Comparison of ENCODE assay signal across 25 cellular contexts in the genomic region with DNA sequence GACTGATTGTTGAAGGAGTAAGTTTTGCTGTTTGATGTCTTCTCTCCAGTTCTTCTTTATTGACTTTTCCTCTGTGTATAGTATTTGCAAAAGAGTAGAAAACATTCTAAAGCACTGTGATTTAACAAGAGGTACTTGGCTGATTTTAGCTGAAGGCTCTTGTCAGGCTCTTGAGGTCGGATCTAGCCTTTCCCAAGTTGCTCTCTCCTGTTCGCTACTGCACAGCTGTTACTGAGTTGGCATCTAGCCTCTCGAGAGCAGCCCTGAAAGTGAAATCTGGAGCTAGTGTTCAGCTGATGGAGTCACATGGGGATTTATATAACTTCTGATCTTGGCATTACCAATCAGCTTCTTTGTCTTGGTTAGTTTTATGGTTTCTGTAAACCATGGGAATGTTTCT.
A peak's percentile ranks its signal among the peaks of the same experiment; 100 is the strongest.
DNase-seq lines count a peak whose midpoint lies in the region; ATAC-seq and TF ChIP-seq lines count a peak whose summit lies in the region.
"Had no signal": no experiment of that assay in that cellular context is flagged by ENCODE, and none has a peak within 500 bp of the region (broad histone marks: within the 10 kb centered on the region; RNA-seq: fewer than 3 reads in every experiment).

No MANE protein-coding gene starts in this region.

- H3K36me3 Mint-ChIP-seq in CD14-positive monocyte = no peaks in the 10 kb centered on the region
- H3K36me3 Mint-ChIP-seq: activated naive CD4-positive, alpha-beta T cell treated with anti-CD3 and anti-CD28 coated beads, Interleukin-2, amount 50 U/mL, for 72 hours; natural killer cell treated with Interleukin-12 subunit alpha and Interleukin-12 subunit beta and Interleukin-15 and Interleukin-18, amount 100 ng/mL, for 72 hours had no signal

- H3K27me3 ChIP-seq in esophagus muscularis mucosa (no peaks in the 10 kb centered on the region), stomach smooth muscle (ENCODE audit: control insufficient read depth in 1 of 2, insufficient read depth in 2 of 2, low read length in 2 of 2) (no peaks in the 10 kb centered on the region)

- H3K9ac ChIP-seq in stomach smooth muscle (ENCODE audit: low read length in 2 of 2) = no peak overlapping the region
- H3K9ac ChIP-seq: GM23248, parathyroid adenoma had no signal

- TF ChIP-seq CTCF in esophagus muscularis mucosa (IDR thresholded peaks at IDR 0.05) = no peak
- no peak for TF ChIP-seq CTCF in CD14-positive monocyte (IDR thresholded peaks at IDR 0.05)

- no peak overlapping the region for H3K4me3 ChIP-seq in esophagus muscularis mucosa
- H3K4me3 ChIP-seq in stomach smooth muscle (ENCODE audit: low read length in 2 of 2) = peak overlapping the region in 1 of 2 donors; percentile 23
- H3K4me3 ChIP-seq: GM23248, PC-9 had no signal

- ATAC-seq in GM18517 (IDR thresholded peaks at IDR 0.05; ENCODE audit: unreplicated experiment) = no peak
- ATAC-seq: activated naive CD4-positive, alpha-beta T cell treated with anti-CD3 and anti-CD28 coated beads, Interleukin-2, amount 50 U/mL, for 72 hours; left colon; natural killer cell treated with Interleukin-12 subunit alpha and Interleukin-12 subunit beta and Interleukin-15 and Interleukin-18, amount 100 ng/mL, for 72 hours had no signal

- no peak for TF ChIP-seq POLR2A in esophagus muscularis mucosa (IDR thresholded peaks at IDR 0.05; ENCODE audit: low read depth)

- WGBS in esophagus muscularis mucosa = 26% methylated on average over 3 of the region's 3 CpGs

- H3K4me1 ChIP-seq in esophagus muscularis mucosa = peaks cover 29 to 34% (median 33%) of the 10 kb centered on the region in 4 donors
- H3K4me1 ChIP-seq in stomach smooth muscle (ENCODE audit: control insufficient read depth, insufficient read depth, low read length) = no peaks in the 10 kb centered on the region
- H3K4me1 ChIP-seq: parathyroid adenoma had no signal

- no peaks in the 10 kb centered on the region for H3K4me1 Mint-ChIP-seq in CD14-positive monocyte
- H3K4me1 Mint-ChIP-seq: activated B cell treated with CpG ODN at 0.5 μM for 24 hours; central memory CD8-positive, alpha-beta T cell had no signal

- H3K27me3 Mint-ChIP-seq in CD14-positive monocyte (ENCODE audit: low read depth in 3 of 3) = peaks cover 1 to 2% (median 2%) of the 10 kb centered on the region in 3 donors
- H3K27me3 Mint-ChIP-seq: activated B cell treated with CpG ODN at 0.5 μM for 24 hours had no signal

- H3K27ac ChIP-seq in esophagus muscularis mucosa (replicated peaks in 1 of 4) = peak overlapping the region; percentile 27 to 45 (median 44)
- peak overlapping the region; percentile 32 for H3K27ac ChIP-seq in stomach smooth muscle (ENCODE audit: low read length)
- H3K27ac ChIP-seq: GM23248, parathyroid adenoma, PC-9 had no signal

- DNase-seq in DMS 273 (lab: John Stamatoyannopoulos, UW; ENCODE audit: unreplicated experiment) (peak; percentile 90), esophagus muscularis mucosa (ENCODE audit: extremely low spot score) (no peak), inferior parietal cortex (ENCODE audit: extremely low spot score) (peak; percentile 49), CD14-positive monocyte (ENCODE audit: low spot score) (no peak), NCI-H2107 treated with DMSO at 0.1 percent for 48 hours (lab: John Stamatoyannopoulos, UW; ENCODE audit: unreplicated experiment) (no peak)
- DNase-seq in stimulated activated CD4-positive, alpha-beta T cell treated with anti-CD3 and anti-CD28 coated beads, Interleukin-4, amount 100 ng/mL, for 4 hours = no peak
- DNase-seq: activated B cell treated with CpG ODN at 0.5 μM for 24 hours; activated CD4-positive, alpha-beta T cell treated with anti-CD3 and anti-CD28 coated beads, Interleukin-2, amount 50 U/mL, for 4 hours; aorta; GM23248; head of caudate nucleus; left colon; NCI-H2107; NCI-H510A; NK-92 treated with Interleukin-12 subunit alpha and Interleukin-12 subunit beta, amount 100 ng/mL, for 24 hours; PC-9; SHP77 treated with DMSO at 0.1 percent for 48 hours; SW 1271 had no signal

- intact Hi-C loops in esophagus muscularis mucosa (cut with DNase I) (no loop called here), CD14-positive monocyte (cut with micrococcal nuclease) (no loop called here)

- no peak for TF ChIP-seq EP300 in esophagus muscularis mucosa (IDR thresholded peaks at IDR 0.05)

- H3K36me3 ChIP-seq in esophagus muscularis mucosa (no peaks in the 10 kb centered on the region), stomach smooth muscle (ENCODE audit: control insufficient read depth in 2 of 2, insufficient read depth in 2 of 2, low read length in 2 of 2) (no peaks in the 10 kb centered on the region)

- H3K4me3 Mint-ChIP-seq in CD14-positive monocyte = no peak overlapping the region
- H3K4me3 Mint-ChIP-seq: activated B cell treated with CpG ODN at 0.5 μM for 24 hours; central memory CD8-positive, alpha-beta T cell; natural killer cell treated with Interleukin-12 subunit alpha and Interleukin-12 subunit beta and Interleukin-15 and Interleukin-18, amount 100 ng/mL, for 72 hours had no signal

- H3K9me3 ChIP-seq in esophagus muscularis mucosa (no peaks in the 10 kb centered on the region), stomach smooth muscle (ENCODE audit: control insufficient read depth in 2 of 2, low read length in 2 of 2) (no peaks in the 10 kb centered on the region)

- H3K27ac Mint-ChIP-seq in CD14-positive monocyte = no peak overlapping the region
- H3K27ac Mint-ChIP-seq: activated B cell treated with CpG ODN at 0.5 μM for 24 hours; activated naive CD4-positive, alpha-beta T cell treated with anti-CD3 and anti-CD28 coated beads, Interleukin-2, amount 50 U/mL, for 72 hours; activated T-helper 2 cell treated with anti-CD3 and anti-CD28 coated beads, Interferon-gamma antibody, Interleukin-2, Interleukin-4, amounts not matched to agents 10 μg/mL and 5 μg/mL and 100 μg/mL, durations not matched to agents 14 hours and 24 hours and 36 hours; natural killer cell treated with Interleukin-12 subunit alpha and Interleukin-12 subunit beta and Interleukin-15 and Interleukin-18, amount 100 ng/mL, for 72 hours had no signal

- peaks cover 0 to 6% (median 2%) of the 10 kb centered on the region in 7 donors for H3K9me3 Mint-ChIP-seq in CD14-positive monocyte
- H3K9me3 Mint-ChIP-seq: activated B cell treated with CpG ODN at 0.5 μM for 24 hours; activated T-helper 2 cell treated with anti-CD3 and anti-CD28 coated beads, Interferon-gamma antibody, Interleukin-2, Interleukin-4, amounts not matched to agents 10 μg/mL and 5 μg/mL and 100 μg/mL, durations not matched to agents 14 hours and 24 hours and 36 hours; central memory CD8-positive, alpha-beta T cell had no signal

Comparison
In these comparisons a context has a peak if more than half of its experiments do, and no peak if none do; other contexts are left out.
1. DNase-seq: peak in DMS 273 (single experiment) and inferior parietal cortex (single experiment); none in esophagus muscularis mucosa (single experiment), CD14-positive monocyte (single experiment), NCI-H2107 treated with DMSO at 0.1 percent for 48 hours (single experiment) and stimulated activated CD4-positive, alpha-beta T cell treated with anti-CD3 and anti-CD28 coated beads, Interleukin-4, amount 100 ng/mL, for 4 hours (0 of 2).